Comparison of ENCODE assay signal across 18 cellular contexts in the genomic region with DNA sequence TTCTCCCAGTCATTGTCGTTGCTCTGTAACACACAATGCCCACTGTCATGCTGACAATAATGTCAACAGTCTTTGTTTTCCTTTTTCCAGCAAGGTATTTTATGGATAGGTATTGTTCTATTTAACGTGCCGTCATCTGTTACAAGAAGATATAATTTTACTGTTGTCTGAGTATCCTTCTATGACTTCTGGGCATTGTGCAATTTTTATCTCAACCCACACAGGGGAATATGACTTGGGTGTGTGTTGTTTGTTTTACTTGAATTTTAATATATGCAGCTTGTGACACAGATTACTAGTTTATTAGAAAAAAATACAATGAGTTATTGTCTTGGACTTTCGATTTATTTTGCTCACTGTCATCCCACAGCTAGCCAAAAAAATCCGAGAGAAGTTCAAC.
DNase-seq lines count a peak whose midpoint lies in the region; ATAC-seq, FAIRE-seq and TF ChIP-seq lines count a peak whose summit lies in the region.
"Had no signal": no experiment of that assay in that cellular context is flagged by ENCODE, and none has a peak within 500 bp of the region (broad histone marks: within the 10 kb centered on the region; RNA-seq: fewer than 3 reads in every experiment).

No MANE protein-coding gene starts in this region.

- H4K20me1 ChIP-seq in astrocyte (ENCODE audit: insufficient read depth, low read length) = no peaks in the 10 kb centered on the region

- no peaks in the 10 kb centered on the region for H3K9me3 Mint-ChIP-seq in astrocyte (ENCODE audit: unreplicated experiment)

- TF ChIP-seq POLR2A in testis (IDR thresholded peaks at IDR 0.05) = no peak

- H3K27ac Mint-ChIP-seq in astrocyte (ENCODE audit: unreplicated experiment) = no peak overlapping the region

- DNase-seq in Caki2 (ENCODE audit: low read depth) (peak; percentile 15), NCI-H2029 treated with DMSO at 0.1 percent for 48 hours (lab: John Stamatoyannopoulos, UW) (peak; percentile 44), astrocyte (ENCODE audit: low read depth) (peak; percentile 2), right cardiac atrium (no peak), testis (no peak), GM13977 (ENCODE audit: low spot score) (no peak), ecto neural progenitor cell (ENCODE audit: low spot score) (no peak)
- DNase-seq: DMS79 treated with DMSO at 0.1 percent for 48 hours, Karpas-422, MG63, NCI-H1092, NCI-H1694, NCI-H446, OCI-M1, RPMI8226, SJCRH30 had no signal

- H3K27ac ChIP-seq in astrocyte (ENCODE audit: low read depth, low read length) = no peak overlapping the region
- peak overlapping the region; percentile 78 for H3K27ac ChIP-seq in right cardiac atrium (ENCODE audit: low read length)
- H3K27ac ChIP-seq in testis = no peak overlapping the region
- H3K27ac ChIP-seq: C4-2B, SJCRH30 had no signal

- H3K36me3 ChIP-seq in astrocyte (ENCODE audit: insufficient read depth, low read length) (no peaks in the 10 kb centered on the region), testis (ENCODE audit: low read depth, missing control alignments) (no peaks in the 10 kb centered on the region)
- H3K36me3 ChIP-seq: MG63, SJCRH30 had no signal

- no peak overlapping the region for H3K9ac ChIP-seq in astrocyte (ENCODE audit: low read length)

- ATAC-seq in right cardiac atrium = no peak
- no peak for ATAC-seq in HG02973 (IDR thresholded peaks at IDR 0.05; ENCODE audit: unreplicated experiment)

- no peaks in the 10 kb centered on the region for H3K4me1 ChIP-seq in astrocyte (ENCODE audit: insufficient read depth, low read length)
- no peaks in the 10 kb centered on the region for H3K4me1 ChIP-seq in right cardiac atrium (ENCODE audit: control insufficient read depth, insufficient read depth, low read length)
- no peaks in the 10 kb centered on the region for H3K4me1 ChIP-seq in testis
- H3K4me1 ChIP-seq: SJCRH30 had no signal

- no peaks in the 10 kb centered on the region for H3K27me3 Mint-ChIP-seq in astrocyte (ENCODE audit: low read depth, unreplicated experiment)

- WGBS in right cardiac atrium = 57% methylated on average over 5 of the region's 5 CpGs
- 89 to 90% methylated on average over 5 of the region's 5 CpGs for WGBS in testis, 2 donors

- no peak for TF ChIP-seq CTCF in astrocyte (IDR thresholded peaks at IDR 0.05; ENCODE audit: insufficient read depth, low read depth, low read length)
- no peak for TF ChIP-seq CTCF in testis (IDR thresholded peaks at IDR 0.05)
- TF ChIP-seq CTCF in GM13977 (IDR thresholded peaks at IDR 0.05; ENCODE audit: extremely low read depth, insufficient read depth, missing control alignments) = no peak

- no peaks in the 10 kb centered on the region for H3K36me3 Mint-ChIP-seq in astrocyte (ENCODE audit: low read depth, unreplicated experiment)

- H3K4me3 ChIP-seq in astrocyte (ENCODE audit: insufficient read depth, low read depth, low read length) (no peak overlapping the region), right cardiac atrium (ENCODE audit: low read length) (peak overlapping the region; percentile 15), testis (no peak overlapping the region)
- H3K4me3 ChIP-seq: MG63, SJCRH30 had no signal

- H3K9me3 ChIP-seq in astrocyte (ENCODE audit: insufficient read depth, low read depth, low read length) (no peaks in the 10 kb centered on the region), right cardiac atrium (ENCODE audit: control insufficient read depth, low read length) (no peaks in the 10 kb centered on the region), testis (no peaks in the 10 kb centered on the region)
- H3K9me3 ChIP-seq: MG63, SJCRH30 had no signal

- H3K4me3 Mint-ChIP-seq in astrocyte (ENCODE audit: unreplicated experiment) = no peak overlapping the region

- FAIRE-seq in astrocyte (lab: Jason Lieb, UNC) = no peak

- no peak overlapping the region for H3K4me2 ChIP-seq in astrocyte (ENCODE audit: low read length)

- no peaks in the 10 kb centered on the region for H3K27me3 ChIP-seq in astrocyte (ENCODE audit: insufficient read depth, low read length)
- H3K27me3 ChIP-seq in right cardiac atrium (ENCODE audit: control insufficient read depth, insufficient read depth) = no peaks in the 10 kb centered on the region
- H3K27me3 ChIP-seq in testis = no peaks in the 10 kb centered on the region
- H3K27me3 ChIP-seq: MG63, SJCRH30 had no signal

- in situ Hi-C loops in Caki2 (cut with HindIII; ENCODE audit: low pct_unique_long_range_greater_than_20kb, low sequenced_read_pairs) (no loop called here), GM13977 (cut with MboI; ENCODE audit: low pct_unique_long_range_greater_than_20kb, low sequenced_read_pairs, unreplicated experiment) (no loop called here)

- H3K79me2 ChIP-seq in astrocyte (ENCODE audit: insufficient read depth, low read length) = no peaks in the 10 kb centered on the region

- H2AFZ ChIP-seq in astrocyte (ENCODE audit: low read depth, low read length) = no peak overlapping the region

- intact Hi-C loops in right cardiac atrium (cut with DNase I) = no loop called here
- intact Hi-C loops in testis (cut with DNase I; ENCODE audit: low total_unique reads) = no loop called here

- H3K4me1 Mint-ChIP-seq in astrocyte (ENCODE audit: low read depth, unreplicated experiment) = no peaks in the 10 kb centered on the region

Comparison
In these comparisons a context has a peak if more than half of its experiments do, and no peak if none do; other contexts are left out.
1. DNase-seq: peak in Caki2 (single experiment), NCI-H2029 treated with DMSO at 0.1 percent for 48 hours (single experiment) and astrocyte (single experiment); none in right cardiac atrium (0 of 3), testis (single experiment), GM13977 (single experiment) and ecto neural progenitor cell (single experiment).